In the genomic region with DNA sequence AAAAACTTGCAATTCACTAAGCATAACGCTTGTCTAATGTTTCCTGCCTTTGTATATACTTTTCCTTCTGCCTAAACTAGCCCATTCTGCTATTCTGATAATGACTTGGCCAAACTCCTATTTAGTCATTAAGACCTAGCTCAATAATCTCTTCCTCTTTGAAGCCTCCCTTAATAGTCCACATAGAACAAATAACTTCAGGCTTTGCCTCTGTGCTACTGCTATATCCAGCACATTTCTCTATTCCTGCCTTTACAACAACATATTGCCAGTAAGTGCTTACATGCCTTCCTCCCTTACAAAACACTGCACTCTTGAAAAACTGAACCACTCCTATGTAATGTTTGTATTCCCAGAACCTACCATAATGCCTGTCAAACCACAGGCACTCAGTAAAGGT, we compare ENCODE assay signal across 27 cellular contexts. TPM values are rescaled to one million over a fixed set of nuclear protein-coding genes. Genes with fewer than 3 reads are reported as not detected.
DNase-seq lines count a peak whose midpoint lies in the region; ATAC-seq, FAIRE-seq and TF ChIP-seq lines count a peak whose summit lies in the region.
"Had no signal": no experiment of that assay in that cellular context is flagged by ENCODE, and none has a peak within 500 bp of the region (broad histone marks: within the 10 kb centered on the region; RNA-seq: fewer than 3 reads in every experiment).

No MANE protein-coding gene starts in this region.

- TF ChIP-seq EP300 in K562 (IDR thresholded peaks at IDR 0.05; ENCODE audit: low read length) (no peak), neural cell (conservative IDR thresholded peaks at IDR 0.05; ENCODE audit: poor library complexity, severe bottlenecking) (no peak)

- H3K27ac ChIP-seq in HEK293 (ENCODE audit: extremely low read depth, low read depth, low read length) (peak overlapping the region; percentile 25; the same call in 1 of the 2 replicates), K562 (ENCODE audit: extremely low read depth, low read depth, low read length) (no peak overlapping the region), neural cell (ENCODE audit: low read length) (no peak overlapping the region)
- H3K27ac ChIP-seq in naive thymus-derived CD4-positive, alpha-beta T cell (ENCODE audit: low read depth, low read length) = no peak overlapping the region
- H3K27ac ChIP-seq: BLaER1, brain microvascular endothelial cell, KMS-11 had no signal

- H3K4me3 ChIP-seq in HEK293 (ENCODE audit: low read depth, low read length) = no peak overlapping the region
- H3K4me3 ChIP-seq in K562 = no peak overlapping the region
- H3K4me3 ChIP-seq in neural cell (ENCODE audit: low read length) = peak overlapping the region; percentile 40
- no peak overlapping the region for H3K4me3 ChIP-seq in naive thymus-derived CD4-positive, alpha-beta T cell (ENCODE audit: low read length)
- H3K4me3 ChIP-seq: BLaER1, tibial nerve had no signal

- POLR2A ChIA-PET in HEK293 (lab: Yijun Ruan, JAX) = no interaction called here
- POLR2A ChIA-PET in K562 (lab: Yijun Ruan, JAX) = no interaction called here
- POLR2A ChIA-PET in naive thymus-derived CD4-positive, alpha-beta T cell (lab: Charles Lee) = no interaction called here

- H3K36me3 ChIP-seq in HEK293 (ENCODE audit: control insufficient read depth in 2 of 2, insufficient read depth in 1 of 2, low read length in 2 of 2) = no peaks in the 10 kb centered on the region
- no peaks in the 10 kb centered on the region for H3K36me3 ChIP-seq in K562 (ENCODE audit: control insufficient read depth, insufficient read depth, low read length)
- no peaks in the 10 kb centered on the region for H3K36me3 ChIP-seq in neural cell (ENCODE audit: insufficient read depth, low read length)
- no peaks in the 10 kb centered on the region for H3K36me3 ChIP-seq in naive thymus-derived CD4-positive, alpha-beta T cell (ENCODE audit: control insufficient read depth in 2 of 3, insufficient read depth in 3 of 3, low read length in 3 of 3)
- H3K36me3 ChIP-seq: BLaER1, brain microvascular endothelial cell, tibial nerve had no signal

- WGBS in K562 (ENCODE audit: insufficient coverage, low coverage, missing lambda C conversion rate) = 0% methylated on average over 1 of the region's 1 CpG

- H3F3A ChIP-seq in neural cell (ENCODE audit: insufficient read depth, low read length, poor library complexity, severe bottlenecking) = no peaks in the 10 kb centered on the region

- no peak for TF ChIP-seq RAD21 in K562 (CRISPR knock-in tag; conservative IDR thresholded peaks at IDR 0.05 in 1 of 2, IDR thresholded peaks at IDR 0.05 in 1 of 2)
- TF ChIP-seq RAD21 in neural cell (conservative IDR thresholded peaks at IDR 0.05) = no peak

- no peaks in the 10 kb centered on the region for H3K9me2 ChIP-seq in neural cell (ENCODE audit: insufficient read depth, low read length)

- in situ Hi-C loops in K562 (cut with MboI) = loop anchor here (10.0 kb wide), 1 partner anchor 1631 kb away; no protein-coding TSS in a partner anchor

- intact Hi-C loops in K562 (cut with micrococcal nuclease) = no loop called here
- intact Hi-C loops in naive thymus-derived CD4-positive, alpha-beta T cell (cut with micrococcal nuclease) = loop anchor here in 1 of 2 donors (10.0 kb wide), 1 partner anchor 1621 kb away; no protein-coding TSS in a partner anchor

- peaks cover 7 to 19% (median 11%) of the 10 kb centered on the region in 5 donors for H3K27me3 Mint-ChIP-seq in naive thymus-derived CD4-positive, alpha-beta T cell
- H3K27me3 Mint-ChIP-seq: activated CD4-positive, alpha-beta memory T cell treated with anti-CD3 and anti-CD28 coated beads for 36 hours had no signal

- H3K9me3 Mint-ChIP-seq in naive thymus-derived CD4-positive, alpha-beta T cell = no peaks in the 10 kb centered on the region
- H3K9me3 Mint-ChIP-seq: activated CD4-positive, alpha-beta memory T cell treated with anti-CD3 and anti-CD28 coated beads for 36 hours; activated T-helper 1 cell treated with anti-CD3 and anti-CD28 coated beads, Interleukin-12 subunit alpha, Interleukin-12 subunit beta, Interleukin-2, Interleukin-4 antibody, amounts not matched to agents 30 ng/mL and 10 ng/mL and 1 ng/mL, durations not matched to agents 14 hours and 24 hours and 36 hours had no signal

- no peaks in the 10 kb centered on the region for H3K9me3 ChIP-seq in HEK293 (ENCODE audit: control insufficient read depth, insufficient read depth, low read depth, low read length)
- no peaks in the 10 kb centered on the region for H3K9me3 ChIP-seq in K562 (replicated peaks; ENCODE audit: control insufficient read depth, insufficient read depth, low read depth, low read length)
- no peaks in the 10 kb centered on the region for H3K9me3 ChIP-seq in neural cell (ENCODE audit: low read length)
- no peaks in the 10 kb centered on the region for H3K9me3 ChIP-seq in naive thymus-derived CD4-positive, alpha-beta T cell (ENCODE audit: control insufficient read depth in 2 of 3, low read length in 3 of 3)
- H3K9me3 ChIP-seq: BLaER1, tibial nerve had no signal

- peak; percentile 19 for FAIRE-seq in K562 (lab: Jason Lieb, UNC)
- FAIRE-seq: HTR-8/SVneo, small intestine had no signal

- DNase-seq in DMS53 (lab: John Stamatoyannopoulos, UW) (peak; percentile 75), K562 (ENCODE audit: extremely low read depth in 1 of 4, low spot score in 3 of 4) (no peak), T-helper 2 cell (no peak)
- no peak for DNase-seq in naive thymus-derived CD4-positive, alpha-beta T cell
- no peak for DNase-seq in stimulated activated CD4-positive, alpha-beta T cell treated with anti-CD3 and anti-CD28 coated beads, Interleukin-15, amount 100 ng/mL, for 24 hours
- DNase-seq: activated CD4-positive, alpha-beta memory T cell treated with anti-CD3 and anti-CD28 coated beads for 36 hours; activated CD8-positive, alpha-beta memory T cell treated with anti-CD3 and anti-CD28 coated beads, Interleukin-2, amount 50 U/mL, for 4 hours; activated naive CD4-positive, alpha-beta T cell treated with anti-CD3 and anti-CD28 coated beads, Interleukin-2, amount 50 U/mL, for 16 hours; amniotic stem cell; brain microvascular endothelial cell; DND-41; effector CD8-positive, alpha-beta T cell; erythroblast; mesenchymal stem cell; NCI-H524; nucleus accumbens; small intestine; stimulated activated CD4-positive, alpha-beta T cell treated with anti-CD3 and anti-CD28 coated beads, Interleukin-2, amount 100 ng/mL, for 24 hours had no signal

- H3K27me3 ChIP-seq in K562 (ENCODE audit: control insufficient read depth in 2 of 2, insufficient read depth in 2 of 2, low read length in 2 of 2) = peaks cover 0 to 4% of the 10 kb centered on the region in 2 experiments; a peak in 1 of 5 replicates
- no peaks in the 10 kb centered on the region for H3K27me3 ChIP-seq in neural cell (ENCODE audit: insufficient read depth, low read depth, low read length)
- H3K27me3 ChIP-seq in naive thymus-derived CD4-positive, alpha-beta T cell (ENCODE audit: control insufficient read depth in 2 of 2, insufficient read depth in 2 of 2, low read length in 2 of 2) = no peaks in the 10 kb centered on the region
- H3K27me3 ChIP-seq: BLaER1, brain microvascular endothelial cell, tibial nerve had no signal

- H3K27ac Mint-ChIP-seq in naive thymus-derived CD4-positive, alpha-beta T cell = no peak overlapping the region
- H3K27ac Mint-ChIP-seq: activated CD4-positive, alpha-beta memory T cell treated with anti-CD3 and anti-CD28 coated beads for 36 hours; activated T-helper 1 cell treated with anti-CD3 and anti-CD28 coated beads, Interleukin-12 subunit alpha, Interleukin-12 subunit beta, Interleukin-2, Interleukin-4 antibody, amounts not matched to agents 30 ng/mL and 10 ng/mL and 1 ng/mL, durations not matched to agents 14 hours and 24 hours and 36 hours had no signal

- H3K4me2 ChIP-seq in K562 (ENCODE audit: insufficient read depth, low read length) = no peak overlapping the region
- H3K4me2 ChIP-seq in neural cell (ENCODE audit: low read length) = no peak overlapping the region
- H3K4me2 ChIP-seq: KMS-11 had no signal

- H3K9ac ChIP-seq in K562 (ENCODE audit: insufficient read depth in 1 of 2, low read depth in 2 of 2, low read length in 2 of 2) (no peak overlapping the region), neural cell (ENCODE audit: low read length) (no peak overlapping the region)
- H3K9ac ChIP-seq: BLaER1, KMS-11 had no signal

- H3K4me1 Mint-ChIP-seq in naive thymus-derived CD4-positive, alpha-beta T cell = no peaks in the 10 kb centered on the region

- no peak overlapping the region for H3K4me3 Mint-ChIP-seq in naive thymus-derived CD4-positive, alpha-beta T cell
- H3K4me3 Mint-ChIP-seq: activated CD4-positive, alpha-beta memory T cell treated with anti-CD3 and anti-CD28 coated beads for 36 hours; activated T-helper 1 cell treated with anti-CD3 and anti-CD28 coated beads, Interleukin-12 subunit alpha, Interleukin-12 subunit beta, Interleukin-2, Interleukin-4 antibody, amounts not matched to agents 30 ng/mL and 10 ng/mL and 1 ng/mL, durations not matched to agents 14 hours and 24 hours and 36 hours had no signal

- H2AFZ ChIP-seq in K562 (ENCODE audit: low read depth, low read length) = no peak overlapping the region
- H2AFZ ChIP-seq in neural cell (ENCODE audit: low read depth, low read length) = no peak overlapping the region

- H3K79me2 ChIP-seq in K562 (ENCODE audit: control insufficient read depth, insufficient read depth, low read length) (no peaks in the 10 kb centered on the region), neural cell (replicated peaks; ENCODE audit: insufficient read depth, low read length) (peaks cover 35% of the 10 kb centered on the region)

- no peaks in the 10 kb centered on the region for H3K36me3 Mint-ChIP-seq in naive thymus-derived CD4-positive, alpha-beta T cell
- H3K36me3 Mint-ChIP-seq: activated CD4-positive, alpha-beta memory T cell treated with anti-CD3 and anti-CD28 coated beads for 36 hours had no signal

- no TSS peak for BruUV-seq in K562 (replicated peaks; lab: Mats Ljungman, UMichigan)

- H3K4me1 ChIP-seq in HEK293 (ENCODE audit: control insufficient read depth, insufficient read depth, low read length) = peaks cover 27% of the 10 kb centered on the region
- no peaks in the 10 kb centered on the region for H3K4me1 ChIP-seq in K562 (replicated peaks in 1 of 2; ENCODE audit: control insufficient read depth in 2 of 2, insufficient read depth in 2 of 2, low read length in 2 of 2)
- no peaks in the 10 kb centered on the region for H3K4me1 ChIP-seq in naive thymus-derived CD4-positive, alpha-beta T cell (ENCODE audit: control insufficient read depth in 2 of 2, insufficient read depth in 2 of 2, low read length in 2 of 2)

- TF ChIP-seq POLR2A in K562 (conservative IDR thresholded peaks at IDR 0.05) = no peak

- CTCF ChIA-PET in HEK293 (lab: Yijun Ruan, JAX) = no interaction called here
- CTCF ChIA-PET in K562 (lab: Yijun Ruan, JAX; ENCODE audit: low intra/inter-chr PET ratio) = no interaction called here
- CTCF ChIA-PET in naive thymus-derived CD4-positive, alpha-beta T cell (lab: Charles Lee) = interaction anchor here (0.7 kb wide), 1 partner anchor 8 kb away, joined by 4 read pairs; no protein-coding TSS in a partner anchor

- ATAC-seq in K562 = no peak
- ATAC-seq in naive thymus-derived CD4-positive, alpha-beta T cell = no peak
- ATAC-seq: activated CD4-positive, CD25-positive, alpha-beta regulatory T cell treated with anti-CD3 and anti-CD28 coated beads, Interleukin-2, amount 50 U/mL, for 24 hours; HCT116 had no signal

- H3K9me1 ChIP-seq in K562 (ENCODE audit: control insufficient read depth, insufficient read depth, low read length) = no peaks in the 10 kb centered on the region

- H4K20me1 ChIP-seq in K562 (replicated peaks; ENCODE audit: control insufficient read depth, insufficient read depth, low read length) (no peaks in the 10 kb centered on the region), neural cell (ENCODE audit: insufficient read depth) (no peaks in the 10 kb centered on the region)
- H4K20me1 ChIP-seq: BLaER1 had no signal

- TF ChIP-seq CTCF in HEK293 (tag by site-specific recombination; IDR thresholded peaks at IDR 0.05) (no peak), K562 (IDR thresholded peaks at IDR 0.05 in 2 of 3, conservative IDR thresholded peaks at IDR 0.05 in 1 of 3; ENCODE audit: insufficient read depth in 2 of 3, low read depth in 1 of 3, low read length in 3 of 3) (no peak), neural cell (IDR thresholded peaks at IDR 0.05; ENCODE audit: poor library complexity, severe bottlenecking) (no peak)

RNA-seq across cellular contexts. Expression of gene PRICKLE1, which starts 13.8 kb away (rescaled TPM):
- 0.76 and 0.93 TPM in 2 replicates for total RNA-seq in K562 (2011; cell fraction: chromatin; rRNA removed; ENCODE audit: low replicate concordance)
- total RNA-seq in K562 (2011; cell fraction: nucleolus; rRNA removed) = 0.66 and 0.67 TPM in 2 replicates
- total RNA-seq in K562 (2011; cell fraction: nucleoplasm; rRNA removed) = 1.2 and 2.2 TPM in 2 replicates
- total RNA-seq in K562 (2014; rRNA removed) (0.08 and 0.23 TPM in 2 replicates), K562 (2014; rRNA removed; fragmentation: Illumina TruSeq; extraction: Trizol) (0.22 and 0.67 TPM in 2 replicates), K562 (2015; rRNA removed; fragmentation: Illumina TruSeq; extraction: Trizol) (0.60 and 0.65 TPM in 2 replicates), K562 (2021) (0.58 and 0.67 TPM in 2 replicates)
- polyA plus RNA-seq in K562 (2011; rRNA removed) (0.79 and 0.85 TPM in 2 replicates), K562 (2014; fragmentation: Illumina TruSeq; extraction: Trizol) (0.31 and 0.57 TPM in 2 replicates), K562 (2014; fragmentation: Nextera tagmentation; extraction: Ambion mirVana) (under 1 TPM; 0.31 to 0.39 TPM), K562 (2014; rRNA removed) (0.29 and 0.76 TPM in 2 replicates), neural cell (20.0 and 20.6 TPM in 2 replicates)
- 0.34 and 1.2 TPM in 2 replicates for polyA plus RNA-seq in K562 (2011; cell fraction: cytosol; rRNA removed)
- polyA plus RNA-seq in K562 (2011; cell fraction: nucleus; rRNA removed) = 1.1 and 1.4 TPM in 2 replicates
- polyA plus RNA-seq in K562 (2012) = 0.73 and 0.89 TPM in 2 replicates
- polyA minus RNA-seq in K562 (2011; rRNA and poly(A)+ RNA removed) = 2.0 and 9.8 TPM in 2 replicates
- polyA minus RNA-seq in K562 (2011; cell fraction: cytosol; rRNA and poly(A)+ RNA removed) = 3.6 and 10.5 TPM in 2 replicates
- polyA minus RNA-seq in K562 (2011; cell fraction: nucleus; rRNA and poly(A)+ RNA removed) = 2.3 and 6.4 TPM in 2 replicates
- 78.2 and 78.6 TPM in 2 replicates for polyA minus RNA-seq in neural cell
- 1 to 10 TPM in 1 of 5 experiments, under 1 TPM in 2, not detected in 2; 0.10 to 1.2 (median 0.34) TPM for total RNA-seq in naive thymus-derived CD4-positive, alpha-beta T cell
- polyA plus RNA-seq in naive thymus-derived CD4-positive, alpha-beta T cell = not detected
- total RNA-seq: activated CD4-positive, alpha-beta memory T cell treated with anti-CD3 and anti-CD28 coated beads for 36 hours had no signal
